ENCODE assay signal across 13 cellular contexts in genomic region chr1:204932573-204932909, GRCh38.
DNase-seq lines count a peak whose midpoint lies in the region; ATAC-seq and TF ChIP-seq lines count a peak whose summit lies in the region.
"Had no signal": no experiment of that assay in that cellular context is flagged by ENCODE, and none has a peak within 500 bp of the region (broad histone marks: within the 10 kb centered on the region; RNA-seq: fewer than 3 reads in every experiment).

No MANE protein-coding gene starts in this region.

- DNase-seq in Jurkat, Clone E6-1 (ENCODE audit: low read depth, low spot score): peak; percentile 54
- DNase-seq in coronary artery (ENCODE audit: low spot score) (peak; percentile 29), left lobe of liver (ENCODE audit: low spot score) (peak; percentile 8), DMS79 treated with DMSO at 0.1 percent for 48 hours (lab: John Stamatoyannopoulos, UW) (no peak), posterior cingulate gyrus (no peak), NCI-H345 (lab: John Stamatoyannopoulos, UW) (no peak)
- no peak for DNase-seq in stimulated activated CD4-positive, alpha-beta T cell treated with anti-CD3 and anti-CD28 coated beads, Interleukin-1b, Interleukin-23, amount 100 ng/mL, for 48 hours
- DNase-seq: Caco-2; CD4-positive, alpha-beta T cell; GDM1; H9 had no signal

- intact Hi-C loops in posterior cingulate gyrus (cut with DNase I): no loop called here

- TF ChIP-seq CTCF in coronary artery (IDR thresholded peaks at IDR 0.05): no peak

- ATAC-seq in left lobe of liver: no peak
- ATAC-seq: HepG2 had no signal

- no peak overlapping the region for H3K27ac ChIP-seq in coronary artery
- H3K27ac ChIP-seq: C4-2B had no signal

- H3K4me3 ChIP-seq in Jurkat, Clone E6-1 (ENCODE audit: low read length): no peak overlapping the region
- no peak overlapping the region for H3K4me3 ChIP-seq in coronary artery

Comparison
In these comparisons a context has a peak if more than half of its experiments do, and no peak if none do; other contexts are left out.
1. DNase-seq: peak in Jurkat, Clone E6-1 (single experiment), coronary artery (single experiment) and left lobe of liver (single experiment); none in DMS79 treated with DMSO at 0.1 percent for 48 hours (single experiment), stimulated activated CD4-positive, alpha-beta T cell treated with anti-CD3 and anti-CD28 coated beads, Interleukin-1b, Interleukin-23, amount 100 ng/mL, for 48 hours (single experiment), posterior cingulate gyrus (0 of 10) and NCI-H345 (single experiment).